8 cellular contexts compared by ENCODE assay signal in genomic region chr10:14740684-14741247, GRCh38. TPM values are rescaled to one million over a fixed set of nuclear protein-coding genes. Genes with fewer than 3 reads are reported as not detected.
A peak's percentile ranks its signal among the peaks of the same experiment; 100 is the strongest.
DNase-seq lines count a peak whose midpoint lies in the region; ATAC-seq, FAIRE-seq and TF ChIP-seq lines count a peak whose summit lies in the region.
"Had no signal": no experiment of that assay in that cellular context is flagged by ENCODE, and none has a peak within 500 bp of the region (broad histone marks: within the 10 kb centered on the region; RNA-seq: fewer than 3 reads in every experiment).

No MANE protein-coding gene starts in this region.

- no peaks in the 10 kb centered on the region for H3K27me3 Mint-ChIP-seq in H9 (ENCODE audit: low read depth)

- no peaks in the 10 kb centered on the region for H3K79me1 ChIP-seq in IMR-90 (ENCODE audit: low read depth in 1 of 2, low read length in 2 of 2)
- H3K79me1 ChIP-seq in H9 (ENCODE audit: insufficient read depth, low read depth, low read length, poor library complexity, severe bottlenecking), result no peaks in the 10 kb centered on the region

- peak overlapping the region; percentile 48; the same call in 1 of the 2 replicates for H2BK20ac ChIP-seq in IMR-90 (ENCODE audit: low read depth, low read length)
- H2BK20ac ChIP-seq in H9 (ENCODE audit: low read depth, low read length, poor library complexity, severe bottlenecking), result no peak overlapping the region

- H2BK15ac ChIP-seq in IMR-90 (ENCODE audit: low read depth, low read length) (peak overlapping the region; percentile 9; the same call in 1 of the 3 replicates), H9 (ENCODE audit: low read depth, low read length) (no peak overlapping the region)

- H2AFZ ChIP-seq in IMR-90 (replicated peaks; ENCODE audit: low read length, poor library complexity) (peak overlapping the region; percentile 62), H9 (ENCODE audit: low read length) (no peak overlapping the region)

- 84% methylated on average over 3 of the region's 3 CpGs; no CpG with 5 or more reads in 1 of the 2 experiments for WGBS in IMR-90 (ENCODE audit: extremely low coverage in 2 of 2, insufficient read length in 1 of 2), 2 experiments
- 47 to 63% (median 52%) methylated on average over 3 of the region's 3 CpGs for WGBS in stomach, 5 donors
- no CpG with 5 or more reads among the region's 3 CpGs for WGBS in H9 (ENCODE audit: extremely low coverage, insufficient read length, low lambda C conversion rate)

- no peak overlapping the region for H3K4me3 ChIP-seq in IMR-90 (ENCODE audit: insufficient read depth, low read depth, low read length)
- no peak overlapping the region for H3K4me3 ChIP-seq in colonic mucosa
- H3K4me3 ChIP-seq in stomach, result no peak overlapping the region

- ATAC-seq in IMR-90 (ENCODE audit: low read depth) (no peak), omental fat pad (ENCODE audit: low FRiP score) (no peak)

- H3K18ac ChIP-seq in IMR-90 (ENCODE audit: low read depth, low read length) (no peak overlapping the region; the same call in 1 of the 2 replicates), H9 (ENCODE audit: insufficient read length, low read depth, low read length) (no peak overlapping the region)

- peak; percentile 13 for DNase-seq in GM19239 (ENCODE audit: insufficient read length, low spot score)
- peak; percentile 28 for DNase-seq in IMR-90
- peak; percentile 10 for DNase-seq in colonic mucosa
- DNase-seq in stomach, result no peak
- no peak for DNase-seq in omental fat pad (ENCODE audit: low spot score)
- no peak for DNase-seq in H9
- DNase-seq in C1 segment of cervical spinal cord (lab: John Stamatoyannopoulos, UW), result no peak
- DNase-seq: retina had no signal

- no peak for TF ChIP-seq RAD21 in IMR-90 (IDR thresholded peaks at IDR 0.05; ENCODE audit: low read length)

- H3K9me3 ChIP-seq in IMR-90 (ENCODE audit: control insufficient read depth, insufficient read depth, low read length), result 0 out of 2 replicates have a peak, but pooled peaks cover 2% of the 10 kb centered on the region
- H3K9me3 ChIP-seq in colonic mucosa, result no peaks in the 10 kb centered on the region
- no peaks in the 10 kb centered on the region for H3K9me3 ChIP-seq in stomach
- no peaks in the 10 kb centered on the region for H3K9me3 ChIP-seq in H9 (ENCODE audit: control insufficient read depth, low read depth, low read length)

- dilution Hi-C loops in IMR-90 (cut with HindIII; ENCODE audit: low sequenced_read_pairs, unreplicated experiment), result no loop called here

- H3K23ac ChIP-seq in IMR-90 (ENCODE audit: low read depth, low read length) (no peak overlapping the region), H9 (ENCODE audit: insufficient read length, low read depth, low read length) (no peak overlapping the region)

- no TSS peak for BruUV-seq in IMR-90 (replicated peaks; lab: Mats Ljungman, UMichigan)

- H3K27ac Mint-ChIP-seq in H9, result no peak overlapping the region; a peak in 1 of 7 replicates

- H3T11ph ChIP-seq in H9 (ENCODE audit: low read length), result no peak overlapping the region

- H4K8ac ChIP-seq in IMR-90 (ENCODE audit: low read depth in 2 of 2, low read length in 2 of 2), result peak overlapping the region in 1 of 2 experiments; percentile 11; a peak in 1 of 4 replicates
- H4K8ac ChIP-seq in H9 (replicated peaks; ENCODE audit: insufficient read length, low read depth, low read length), result no peak overlapping the region

- no peak for TF ChIP-seq EP300 in stomach (IDR thresholded peaks at IDR 0.05)

- in situ Hi-C loops in IMR-90 (cut with MboI; ENCODE audit: low sequenced_read_pairs), result no loop called here

- H3K23me2 ChIP-seq in H9 (ENCODE audit: insufficient read length, low read depth, low read length, poor library complexity, severe bottlenecking), result no peaks in the 10 kb centered on the region

- H3K14ac ChIP-seq in IMR-90 (replicated peaks; ENCODE audit: low read depth, low read length), result peak overlapping the region; percentile 1; the same call in 1 of the 2 replicates
- no peak overlapping the region for H3K14ac ChIP-seq in H9 (ENCODE audit: insufficient read depth, low read length)

- FAIRE-seq in GM19239 (lab: Jason Lieb, UNC), result peak; percentile 92

- CTCF ChIA-PET in IMR-90 (lab: Yijun Ruan, JAX), result no interaction called here

- no peaks in the 10 kb centered on the region for H3K79me2 ChIP-seq in H9 (ENCODE audit: insufficient read depth, low read length)

- no peaks in the 10 kb centered on the region for H3K36me3 Mint-ChIP-seq in H9 (ENCODE audit: insufficient read depth in 1 of 3, low read depth in 3 of 3)

- H3K36me3 ChIP-seq in IMR-90 (ENCODE audit: control insufficient read depth, insufficient read depth, low read length) (no peaks in the 10 kb centered on the region), colonic mucosa (no peaks in the 10 kb centered on the region), stomach (no peaks in the 10 kb centered on the region)

- H3K27ac ChIP-seq in IMR-90 (ENCODE audit: insufficient read depth, low read length) (no peak overlapping the region), colonic mucosa (no peak overlapping the region), stomach (peak overlapping the region; percentile 9 to 63 (median 27)), H9 (ENCODE audit: insufficient read length, low read depth, low read length) (no peak overlapping the region)

- H3K27me3 ChIP-seq in IMR-90 (ENCODE audit: control insufficient read depth, insufficient read depth, low read length), result no peaks in the 10 kb centered on the region
- no peaks in the 10 kb centered on the region for H3K27me3 ChIP-seq in colonic mucosa
- no peaks in the 10 kb centered on the region for H3K27me3 ChIP-seq in stomach
- no peaks in the 10 kb centered on the region for H3K27me3 ChIP-seq in H9 (ENCODE audit: insufficient read depth, low read length)

- H2AK9ac ChIP-seq in IMR-90 (replicated peaks; ENCODE audit: low read depth, low read length, poor library complexity), result peak overlapping the region; percentile 52

- no peak for TF ChIP-seq POLR2A in IMR-90 (IDR thresholded peaks at IDR 0.05; ENCODE audit: low read depth, low read length)
- TF ChIP-seq POLR2A in stomach (IDR thresholded peaks at IDR 0.05), result no peak

- POLR2A ChIA-PET in IMR-90 (lab: Charles Lee; ENCODE audit: unreplicated experiment), result no interaction called here

- H3K9me3 Mint-ChIP-seq in H9, result peaks cover 0 to 3% of the 10 kb centered on the region in 2 experiments; a peak in 1 of 5 replicates

- H4K20me1 ChIP-seq in IMR-90 (ENCODE audit: insufficient read depth, low read length), result no peaks in the 10 kb centered on the region
- no peaks in the 10 kb centered on the region for H4K20me1 ChIP-seq in H9 (ENCODE audit: control insufficient read depth, insufficient read depth, insufficient read length)

- H3K9ac ChIP-seq in IMR-90 (ENCODE audit: low read depth, low read length) (no peak overlapping the region), colonic mucosa (ENCODE audit: low read depth in 2 of 2, low read length in 2 of 2) (no peak overlapping the region), H9 (ENCODE audit: extremely low read depth, insufficient read length, low read length) (no peak overlapping the region)

- H2AK5ac ChIP-seq in IMR-90 (ENCODE audit: low read depth, low read length), result 0 out of 2 replicates have a peak overlapping the region, but pooled peaks have one; percentile 51
- no peak overlapping the region for H2AK5ac ChIP-seq in H9 (ENCODE audit: insufficient read length, low read length)

- no peak overlapping the region for H3K56ac ChIP-seq in IMR-90 (ENCODE audit: extremely low read depth, insufficient read depth, low read length)
- H3K56ac ChIP-seq in H9 (ENCODE audit: insufficient read length, low read depth, low read length), result no peak overlapping the region

- no peak overlapping the region for H2BK12ac ChIP-seq in H9 (ENCODE audit: insufficient read length, low read depth, low read length)

- H2BK120ac ChIP-seq in IMR-90 (ENCODE audit: low read depth, low read length), result no peak overlapping the region; the same call in none of the 2 replicates
- no peak overlapping the region for H2BK120ac ChIP-seq in H9 (ENCODE audit: low read depth, low read length, poor library complexity, severe bottlenecking)

- intact Hi-C loops in IMR-90 (cut with micrococcal nuclease), result no loop called here
- intact Hi-C loops in colonic mucosa (cut with DNase I), result no loop called here
- intact Hi-C loops in stomach (cut with DNase I; ENCODE audit: low total_unique reads), result no loop called here

- H3K9me1 ChIP-seq in IMR-90 (ENCODE audit: insufficient read depth, low read length), result peaks cover 5% of the 10 kb centered on the region; the same call in 1 of the 2 replicates

- TF ChIP-seq CTCF in IMR-90 (conservative IDR thresholded peaks at IDR 0.05; ENCODE audit: low read depth, low read length), result no peak
- TF ChIP-seq CTCF in colonic mucosa (IDR thresholded peaks at IDR 0.05), result no peak
- TF ChIP-seq CTCF in stomach (IDR thresholded peaks at IDR 0.05), result no peak
- TF ChIP-seq CTCF in omental fat pad (IDR thresholded peaks at IDR 0.05), result no peak
- no peak for TF ChIP-seq CTCF in H9 (conservative IDR thresholded peaks at IDR 0.05)

- H3K4me2 ChIP-seq in IMR-90 (ENCODE audit: low read depth, low read length) (no peak overlapping the region), H9 (ENCODE audit: insufficient read depth, insufficient read length, low read length) (no peak overlapping the region)

- H4K91ac ChIP-seq in IMR-90 (ENCODE audit: insufficient read depth, low read depth, low read length) (no peak overlapping the region), H9 (ENCODE audit: insufficient read length, low read depth, low read length) (no peak overlapping the region)

- H3K4me3 Mint-ChIP-seq in H9, result no peak overlapping the region

- no peak overlapping the region for H2BK5ac ChIP-seq in IMR-90 (ENCODE audit: low read depth, low read length, poor library complexity, severe bottlenecking)
- no peak overlapping the region for H2BK5ac ChIP-seq in H9 (ENCODE audit: insufficient read length, low read length)

- H3K4ac ChIP-seq in IMR-90 (ENCODE audit: low read depth, low read length), result peak overlapping the region; percentile 2; the same call in 1 of the 2 replicates
- H3K4ac ChIP-seq in H9 (ENCODE audit: low read depth, low read length), result no peak overlapping the region

- no peak overlapping the region for H4K5ac ChIP-seq in IMR-90 (ENCODE audit: low read depth, low read length)
- H4K5ac ChIP-seq in H9 (ENCODE audit: insufficient read length, low read depth, low read length), result no peak overlapping the region

- peaks cover 0 to 3% of the 10 kb centered on the region in 2 experiments; a peak in 1 of 4 replicates for H3K4me1 Mint-ChIP-seq in H9

- peaks cover 12% of the 10 kb centered on the region for H3K4me1 ChIP-seq in IMR-90 (ENCODE audit: control insufficient read depth, insufficient read depth, low read length)
- H3K4me1 ChIP-seq in colonic mucosa, result no peaks in the 10 kb centered on the region
- peaks cover 15 to 57% (median 25%) of the 10 kb centered on the region in 4 donors for H3K4me1 ChIP-seq in stomach
- H3K4me1 ChIP-seq in H9 (ENCODE audit: insufficient read depth, low read length), result no peaks in the 10 kb centered on the region

RNA-seq across cellular contexts. Expression of gene FAM107B, which starts 33.9 kb away (rescaled TPM):
- total RNA-seq in IMR-90 (2012; rRNA removed), result 27.1 and 46.4 TPM in 2 replicates
- polyA plus RNA-seq in IMR-90 (2012; rRNA removed), result 19.1 and 26.4 TPM in 2 replicates
- 3.5 and 6.9 TPM in 2 replicates for polyA plus RNA-seq in IMR-90 (2012; cell fraction: cytosol; rRNA removed)
- polyA plus RNA-seq in IMR-90 (2012; cell fraction: nucleus; rRNA removed; ENCODE audit: low replicate concordance), result 3.2 and 19.8 TPM in 2 replicates
- 10 to 100 TPM; 36.3 to 71.5 TPM for total RNA-seq in colonic mucosa
- 100 to 1,000 TPM in 3 of 5 donors, 10 to 100 TPM in 2; 18.7 to 397 (median 205) TPM for total RNA-seq in stomach
- polyA plus RNA-seq in stomach, result 100 to 1,000 TPM in 2 of 3 donors, 10 to 100 TPM in 1; 31.4 to 162 (median 158) TPM
- 10 to 100 TPM; 27.3 to 77.5 (median 53.7) TPM for total RNA-seq in omental fat pad
- 24.5 and 26.3 TPM in 2 replicates for total RNA-seq in H9 (2021)

Comparison
In these comparisons a context has a peak if more than half of its experiments do, and no peak if none do; other contexts are left out.
1. DNase-seq: peak in GM19239 (single experiment), IMR-90 (single experiment) and colonic mucosa (single experiment); none in stomach (single experiment), omental fat pad (single experiment), H9 (single experiment) and C1 segment of cervical spinal cord (0 of 14).
2. H3K27ac ChIP-seq: peak in stomach (5 of 5); none in IMR-90 (single experiment), colonic mucosa (single experiment) and H9 (single experiment).